Comparison of ENCODE assay signal across 12 cellular contexts in genomic region chr4:83197555-83198235, GRCh38.
DNase-seq lines count a peak whose midpoint lies in the region; ATAC-seq, FAIRE-seq and TF ChIP-seq lines count a peak whose summit lies in the region.
"Had no signal": no experiment of that assay in that cellular context is flagged by ENCODE, and none has a peak within 500 bp of the region (broad histone marks: within the 10 kb centered on the region; RNA-seq: fewer than 3 reads in every experiment).

No MANE protein-coding gene starts in this region.

- TF ChIP-seq POLR2A in gastroesophageal sphincter (IDR thresholded peaks at IDR 0.05) (no peak), sigmoid colon (IDR thresholded peaks at IDR 0.05) (no peak)

- CTCF ChIA-PET in Panc1 (lab: Charles Lee): no interaction called here

- no peak for FAIRE-seq in kidney (lab: Jason Lieb, UNC)

- H3K9me3 ChIP-seq in Panc1 (ENCODE audit: control insufficient read depth, insufficient read depth, low read depth, low read length) (no peaks in the 10 kb centered on the region), gastroesophageal sphincter (peaks cover 0 to 8% (median 0%) of the 10 kb centered on the region in 3 donors), sigmoid colon (no peaks in the 10 kb centered on the region), WERI-Rb-1 (ENCODE audit: severe bottlenecking) (no peaks in the 10 kb centered on the region), kidney (ENCODE audit: control insufficient read depth in 1 of 2, low read length in 2 of 2) (no peaks in the 10 kb centered on the region)

- no TSS peak for BruUV-seq in Panc1 (replicated peaks; lab: Mats Ljungman, UMichigan)

- in situ Hi-C loops in Panc1 (cut with HindIII; ENCODE audit: low pct_unique_long_range_greater_than_20kb, low sequenced_read_pairs): no loop called here

- ATAC-seq in GM19463 (IDR thresholded peaks at IDR 0.05; ENCODE audit: unreplicated experiment): peak; percentile 42
- ATAC-seq in Panc1: no peak
- peak; percentile 66 for ATAC-seq in gastroesophageal sphincter
- no peak for ATAC-seq in GM19328 (IDR thresholded peaks at IDR 0.05; ENCODE audit: unreplicated experiment)
- ATAC-seq in HG03521 (IDR thresholded peaks at IDR 0.05; ENCODE audit: unreplicated experiment): no peak

- peak overlapping the region; percentile 39; the same call in 1 of the 2 replicates for H3K27ac ChIP-seq in Panc1 (ENCODE audit: low read length)
- no peak overlapping the region for H3K27ac ChIP-seq in gastroesophageal sphincter
- H3K27ac ChIP-seq in sigmoid colon: no peak overlapping the region
- H3K27ac ChIP-seq in WERI-Rb-1: no peak overlapping the region
- no peak overlapping the region for H3K27ac ChIP-seq in kidney (ENCODE audit: low read depth in 2 of 2, low read length in 2 of 2)

- H3K9ac ChIP-seq in kidney (ENCODE audit: low read length in 2 of 2): no peak overlapping the region

- no peak for TF ChIP-seq EP300 in gastroesophageal sphincter (IDR thresholded peaks at IDR 0.05)
- no peak for TF ChIP-seq EP300 in sigmoid colon (IDR thresholded peaks at IDR 0.05)

- intact Hi-C loops in Panc1 (cut with micrococcal nuclease; ENCODE audit: unreplicated experiment) (no loop called here), sigmoid colon (cut with DNase I) (no loop called here), kidney (cut with DNase I) (no loop called here)

- POLR2A ChIA-PET in Panc1 (lab: Charles Lee): no interaction called here

- H3K4me1 ChIP-seq in Panc1 (ENCODE audit: control insufficient read depth, insufficient read depth, low read length): no peaks in the 10 kb centered on the region
- no peaks in the 10 kb centered on the region for H3K4me1 ChIP-seq in gastroesophageal sphincter
- no peaks in the 10 kb centered on the region for H3K4me1 ChIP-seq in sigmoid colon
- no peaks in the 10 kb centered on the region for H3K4me1 ChIP-seq in kidney (ENCODE audit: control insufficient read depth in 1 of 2, insufficient read depth in 1 of 2, low read depth in 1 of 2, low read length in 2 of 2)

- H3K4me3 ChIP-seq in Panc1 (ENCODE audit: low read depth in 2 of 2, low read length in 2 of 2): no peak overlapping the region
- H3K4me3 ChIP-seq in gastroesophageal sphincter: no peak overlapping the region
- H3K4me3 ChIP-seq in sigmoid colon: no peak overlapping the region
- no peak overlapping the region for H3K4me3 ChIP-seq in WERI-Rb-1 (ENCODE audit: low read depth, low read length)
- no peak overlapping the region for H3K4me3 ChIP-seq in kidney (ENCODE audit: low read length in 2 of 2)

- TF ChIP-seq CTCF in Panc1 (IDR thresholded peaks at IDR 0.05): no peak
- TF ChIP-seq CTCF in gastroesophageal sphincter (IDR thresholded peaks at IDR 0.05): no peak
- no peak for TF ChIP-seq CTCF in sigmoid colon (IDR thresholded peaks at IDR 0.05)
- no peak for TF ChIP-seq CTCF in WERI-Rb-1 (IDR thresholded peaks at IDR 0.05; ENCODE audit: low read depth, low read length)
- no peak for TF ChIP-seq CTCF in kidney (IDR thresholded peaks at IDR 0.05; ENCODE audit: borderline replicate concordance, extremely low read depth, insufficient read depth)

- no peaks in the 10 kb centered on the region for H3K36me3 ChIP-seq in Panc1 (ENCODE audit: control insufficient read depth, insufficient read depth, low read length)
- H3K36me3 ChIP-seq in gastroesophageal sphincter: no peaks in the 10 kb centered on the region
- no peaks in the 10 kb centered on the region for H3K36me3 ChIP-seq in sigmoid colon
- no peaks in the 10 kb centered on the region for H3K36me3 ChIP-seq in WERI-Rb-1
- no peaks in the 10 kb centered on the region for H3K36me3 ChIP-seq in kidney (ENCODE audit: control insufficient read depth in 1 of 2, insufficient read depth in 2 of 2, low read length in 2 of 2)

- 54 to 80% methylated on average over 7 to 10 of the region's 10 CpGs for WGBS in gastroesophageal sphincter (ENCODE audit: low coverage in 1 of 2), 2 donors
- 16 to 52% methylated on average over 10 of the region's 10 CpGs for WGBS in sigmoid colon, 2 donors

- H3K27me3 ChIP-seq in Panc1 (ENCODE audit: control insufficient read depth, insufficient read depth, low read length) (no peaks in the 10 kb centered on the region), gastroesophageal sphincter (no peaks in the 10 kb centered on the region), sigmoid colon (no peaks in the 10 kb centered on the region), WERI-Rb-1 (ENCODE audit: insufficient read depth, low read depth, severe bottlenecking) (no peaks in the 10 kb centered on the region)

- DNase-seq in Panc1 (ENCODE audit: low read depth, low spot score): no peak
- DNase-seq in sigmoid colon: peak; percentile 68
- DNase-seq in WERI-Rb-1: no peak
- no peak for DNase-seq in kidney
- DNase-seq: activated T-cell treated with anti-CD3 and anti-CD28 coated beads, Interleukin-2, amount 50 U/mL, for 1 hour; CD8-positive, alpha-beta memory T cell; retina; T1000 had no signal

Comparison
In these comparisons a context has a peak if more than half of its experiments do, and no peak if none do; other contexts are left out.
1. ATAC-seq: peak in GM19463 (single experiment) and gastroesophageal sphincter (single experiment); none in Panc1 (single experiment), GM19328 (single experiment) and HG03521 (single experiment).